In genomic region chr20:40323411-40323810, GRCh38 we compare ENCODE assay signal across 13 cellular contexts.
A peak's percentile ranks its signal among the peaks of the same experiment; 100 is the strongest.
DNase-seq lines count a peak whose midpoint lies in the region; ATAC-seq, FAIRE-seq and TF ChIP-seq lines count a peak whose summit lies in the region.
"Had no signal": no experiment of that assay in that cellular context is flagged by ENCODE, and none has a peak within 500 bp of the region (broad histone marks: within the 10 kb centered on the region; RNA-seq: fewer than 3 reads in every experiment).

No MANE protein-coding gene starts in this region.

- in situ Hi-C loops in HepG2 (cut with HindIII; ENCODE audit: extremely low pct_ligation_motif_present, low pct_unique_long_range_greater_than_20kb): no loop called here

- H3K27me3 ChIP-seq in right lobe of liver: no peaks in the 10 kb centered on the region
- no peaks in the 10 kb centered on the region for H3K27me3 ChIP-seq in HepG2 (ENCODE audit: control insufficient read depth in 1 of 2, insufficient read depth in 2 of 2, low read length in 2 of 2)
- H3K27me3 ChIP-seq in upper lobe of right lung: no peaks in the 10 kb centered on the region
- H3K27me3 ChIP-seq: ovary, uterus had no signal

- no peak overlapping the region for H2AFZ ChIP-seq in HepG2 (ENCODE audit: low read length)

- no peak for TF ChIP-seq EP300 in HepG2 (IDR thresholded peaks at IDR 0.05; ENCODE audit: low read depth in 2 of 2, low read length in 2 of 2)
- TF ChIP-seq EP300 in HepG2 (CRISPR knock-in tag; IDR thresholded peaks at IDR 0.05; ENCODE audit: borderline replicate concordance): no peak

- TF ChIP-seq CTCF in right lobe of liver (IDR thresholded peaks at IDR 0.05): no peak
- TF ChIP-seq CTCF in HepG2 (CRISPR knock-in tag; IDR thresholded peaks at IDR 0.05): no peak
- TF ChIP-seq CTCF in upper lobe of right lung (IDR thresholded peaks at IDR 0.05): no peak

- H3K36me3 ChIP-seq in right lobe of liver (no peaks in the 10 kb centered on the region), HepG2 (replicated peaks in 1 of 2; ENCODE audit: control insufficient read depth in 1 of 2, insufficient read depth in 2 of 2, low read length in 2 of 2) (no peaks in the 10 kb centered on the region), upper lobe of right lung (no peaks in the 10 kb centered on the region)
- H3K36me3 ChIP-seq: ovary, uterus had no signal

- no peaks in the 10 kb centered on the region for H3K79me2 ChIP-seq in HepG2 (ENCODE audit: insufficient read depth, low read length)

- H3K4me1 ChIP-seq in right lobe of liver: no peaks in the 10 kb centered on the region
- H3K4me1 ChIP-seq in HepG2 (ENCODE audit: insufficient read depth, low read length): no peaks in the 10 kb centered on the region
- no peaks in the 10 kb centered on the region for H3K4me1 ChIP-seq in upper lobe of right lung
- H3K4me1 ChIP-seq: uterus had no signal

- H3K27ac ChIP-seq in right lobe of liver (no peak overlapping the region), HepG2 (ENCODE audit: extremely low read length, insufficient read depth, low read length) (no peak overlapping the region), epithelial cell of prostate (no peak overlapping the region), upper lobe of right lung (no peak overlapping the region)
- H3K27ac ChIP-seq: ovary, uterus had no signal

- FAIRE-seq in HepG2 (lab: Jason Lieb, UNC): no peak

- TF ChIP-seq RAD21 in HepG2 (CRISPR knock-in tag; IDR thresholded peaks at IDR 0.05): no peak

- CTCF ChIA-PET in HepG2 (lab: Yijun Ruan, JAX; ENCODE audit: low intra/inter-chr PET ratio, low total read pairs): no interaction called here

- H3K4me2 ChIP-seq in HepG2 (ENCODE audit: low read depth, low read length): no peak overlapping the region

- peak in 1 of 3 donors; percentile 29 for DNase-seq in right lobe of liver
- no peak for DNase-seq in HepG2 (ENCODE audit: low spot score)
- DNase-seq in NOMO-1 (lab: John Stamatoyannopoulos, UW; ENCODE audit: unreplicated experiment in 2 of 2): peak; percentile 72 to 80
- DNase-seq in epithelial cell of prostate (ENCODE audit: low read depth, low spot score): peak; percentile 26
- DNase-seq in upper lobe of right lung: no peak
- no peak for DNase-seq in dedifferentiated amniotic fluid mesenchymal stem cell (ENCODE audit: extremely low spot score)
- DNase-seq: mesendoderm, NCI-H2081, ovary, uterus had no signal

- WGBS in right lobe of liver (ENCODE audit: insufficient coverage, low coverage, low lambda C conversion rate, missing lambda C conversion rate): 57% methylated on average over 4 of the region's 4 CpGs
- WGBS in HepG2 (ENCODE audit: low lambda C conversion rate): 7% methylated on average over 4 of the region's 4 CpGs

- peak; percentile 33 to 75 (median 68) for ATAC-seq in right lobe of liver
- no peak for ATAC-seq in HepG2
- ATAC-seq in upper lobe of right lung: peak; percentile 84
- no peak for ATAC-seq in HG03175 (IDR thresholded peaks at IDR 0.05; ENCODE audit: unreplicated experiment)
- no peak for ATAC-seq in HG03442 (IDR thresholded peaks at IDR 0.05; ENCODE audit: unreplicated experiment)
- ATAC-seq: activated naive CD4-positive, alpha-beta T cell treated with anti-CD3 and anti-CD28 coated beads, Interleukin-2, amount 50 U/mL, for 72 hours had no signal

- POLR2A ChIA-PET in HepG2 (lab: Yijun Ruan, JAX): no interaction called here

- H3K4me3 ChIP-seq in right lobe of liver (no peak overlapping the region), HepG2 (replicated peaks in 1 of 3; ENCODE audit: insufficient read depth in 1 of 3, low read depth in 2 of 3, low read length in 3 of 3) (no peak overlapping the region), upper lobe of right lung (no peak overlapping the region)
- H3K4me3 ChIP-seq: ovary, uterus had no signal

- H3K9me3 ChIP-seq in right lobe of liver: no peaks in the 10 kb centered on the region
- no peaks in the 10 kb centered on the region for H3K9me3 ChIP-seq in HepG2 (ENCODE audit: low read length)
- H3K9me3 ChIP-seq in upper lobe of right lung: no peaks in the 10 kb centered on the region
- H3K9me3 ChIP-seq: ovary, uterus had no signal

- intact Hi-C loops in right lobe of liver (cut with DNase I): no loop called here
- intact Hi-C loops in HepG2 (cut with micrococcal nuclease; ENCODE audit: unreplicated experiment): no loop called here
- intact Hi-C loops in upper lobe of right lung (cut with DNase I): no loop called here

- no TSS peak for BruUV-seq in HepG2 (replicated peaks; lab: Mats Ljungman, UMichigan)

- H3K9ac ChIP-seq in HepG2 (ENCODE audit: insufficient read depth, low read depth, low read length): no peak overlapping the region

- no peak for TF ChIP-seq POLR2A in right lobe of liver (IDR thresholded peaks at IDR 0.05)
- no peak for TF ChIP-seq POLR2A in HepG2 (IDR thresholded peaks at IDR 0.05; ENCODE audit: insufficient read depth in 1 of 2, low read depth in 2 of 2, low read length in 2 of 2)

- H4K20me1 ChIP-seq in HepG2 (ENCODE audit: insufficient read depth, low read length): no peaks in the 10 kb centered on the region

TF ChIP-seq in HepG2, 621 proteins besides CTCF, POLR2A, EP300 and RAD21:
- no peak for TF ChIP-seq CSRNP2 (CRISPR knock-in tag; conservative IDR thresholded peaks at IDR 0.05; ENCODE audit: low read depth)
- no peak for TF ChIP-seq NRL (CRISPR knock-in tag; IDR thresholded peaks at IDR 0.05; ENCODE audit: borderline replicate concordance)
- TF ChIP-seq ZSCAN29 (CRISPR knock-in tag; conservative IDR thresholded peaks at IDR 0.05): no peak
- TF ChIP-seq NCOA2 (CRISPR knock-in tag; IDR thresholded peaks at IDR 0.05): no peak
- TF ChIP-seq ZNF235 (CRISPR knock-in tag; IDR thresholded peaks at IDR 0.05; ENCODE audit: borderline replicate concordance): no peak
- no peak for TF ChIP-seq ZBTB39 (CRISPR knock-in tag; IDR thresholded peaks at IDR 0.05)
- TF ChIP-seq TGIF2 (CRISPR knock-in tag; IDR thresholded peaks at IDR 0.05): no peak
- TF ChIP-seq CHD2 (IDR thresholded peaks at IDR 0.05; ENCODE audit: low read depth, low read length): no peak
- TF ChIP-seq KDM5A (IDR thresholded peaks at IDR 0.05; ENCODE audit: borderline replicate concordance, low read length): no peak
- TF ChIP-seq BRF2 (CRISPR knock-in tag; IDR thresholded peaks at IDR 0.05): no peak
- TF ChIP-seq ZNF282 (IDR thresholded peaks at IDR 0.05; ENCODE audit: partially characterized antibody): no peak
- TF ChIP-seq ZNF839 (CRISPR knock-in tag; IDR thresholded peaks at IDR 0.05; ENCODE audit: borderline replicate concordance): no peak

Comparison
In these comparisons a context has a peak if more than half of its experiments do, and no peak if none do; other contexts are left out.
1. ATAC-seq: peak in right lobe of liver (4 of 4) and upper lobe of right lung (single experiment); none in HepG2 (single experiment), HG03175 (single experiment) and HG03442 (single experiment).
2. DNase-seq: peak in NOMO-1 (2 of 2) and epithelial cell of prostate (single experiment); none in HepG2 (single experiment), upper lobe of right lung (single experiment) and dedifferentiated amniotic fluid mesenchymal stem cell (single experiment).